Comparison of ENCODE assay signal across 8 cellular contexts in the genomic region with DNA sequence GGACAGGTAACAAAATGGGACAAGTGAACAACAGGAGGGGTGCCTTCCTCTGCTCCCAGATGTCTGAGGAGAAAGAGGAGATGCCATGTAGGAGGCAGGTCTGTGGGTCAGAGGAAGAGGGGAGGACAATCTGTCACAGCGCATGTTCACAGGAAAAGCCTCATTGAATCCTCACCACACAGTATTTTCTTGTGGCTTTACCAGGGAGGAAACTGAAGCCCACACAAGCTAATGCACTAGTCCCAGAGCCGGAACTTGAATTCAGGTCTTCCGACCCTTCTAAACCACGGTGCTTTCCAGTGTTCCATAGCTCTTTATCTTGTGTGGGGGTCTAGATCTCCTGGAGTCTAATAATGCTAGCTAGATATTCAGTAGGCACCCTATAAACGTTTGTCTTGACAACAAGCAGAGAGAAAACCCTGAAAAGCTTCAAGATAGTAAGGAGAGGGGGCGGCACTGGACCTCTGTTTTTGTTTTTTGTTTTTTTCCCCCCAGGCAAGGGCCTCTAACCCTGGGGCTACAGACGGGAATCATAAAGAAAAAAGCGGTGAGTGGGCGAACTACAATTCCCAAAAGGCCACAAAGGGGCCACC. TPM values are rescaled to one million over a fixed set of nuclear protein-coding genes. Genes with fewer than 3 reads are reported as not detected.
A peak's percentile ranks its signal among the peaks of the same experiment; 100 is the strongest.
DNase-seq lines count a peak whose midpoint lies in the region; ATAC-seq and TF ChIP-seq lines count a peak whose summit lies in the region.

No MANE protein-coding gene starts in this region.

- peaks cover 35 to 59% (median 52%) of the 10 kb centered on the region in 11 experiments for H3K27me3 ChIP-seq in BLaER1 treated with 17β-estradiol and CSF1 and Interleukin-3, amounts not matched to agents 10 nM and 100 nM
- H3K27me3 ChIP-seq in endodermal cell (ENCODE audit: control insufficient read depth, insufficient read depth, low read length, poor library complexity, severe bottlenecking), result peaks cover 40% of the 10 kb centered on the region

- WGBS in endodermal cell (ENCODE audit: insufficient coverage in 1 of 2, insufficient read length in 1 of 2), 2 experiments, result 22 to 25% methylated on average over 7 to 9 of the region's 9 CpGs

- peak overlapping the region; percentile 79 to 89 (median 86); a peak in 21 of 22 replicates for H3K9ac ChIP-seq in BLaER1 treated with 17β-estradiol and CSF1 and Interleukin-3, amounts not matched to agents 10 nM and 100 nM
- H3K9ac ChIP-seq in endodermal cell (ENCODE audit: extremely low read depth, low read length, poor library complexity, severe bottlenecking), result peak overlapping the region; percentile 91

- peaks cover 29 to 37% (median 35%) of the 10 kb centered on the region in 11 experiments for H3K36me3 ChIP-seq in BLaER1 treated with 17β-estradiol and CSF1 and Interleukin-3, amounts not matched to agents 10 nM and 100 nM
- H3K36me3 ChIP-seq in endodermal cell (ENCODE audit: control insufficient read depth, insufficient read depth, low read length), result peaks cover 34% of the 10 kb centered on the region

- H3K4me2 ChIP-seq in BLaER1 treated with 17β-estradiol and CSF1 and Interleukin-3, amounts not matched to agents 10 nM and 100 nM, result peak overlapping the region; percentile 97 to 100 (median 99)

- peaks cover 33% of the 10 kb centered on the region for H3K36me3 Mint-ChIP-seq in endodermal cell (ENCODE audit: low read depth)

- H3K4me1 Mint-ChIP-seq in endodermal cell, result peaks cover 24% of the 10 kb centered on the region

- peaks cover 41% of the 10 kb centered on the region for H3K27me3 Mint-ChIP-seq in endodermal cell (ENCODE audit: insufficient read depth)

- peak overlapping the region; percentile 60 to 95 (median 80) for H3K4me3 ChIP-seq in BLaER1 treated with 17β-estradiol and CSF1 and Interleukin-3, amounts not matched to agents 10 nM and 100 nM
- H3K4me3 ChIP-seq in endodermal cell (ENCODE audit: low read length) (peak overlapping the region; percentile 89), retinal pigment epithelial cell (ENCODE audit: low read length) (peak overlapping the region; percentile 90)

- peaks cover 5 to 62% (median 45%) of the 10 kb centered on the region in 11 experiments; a peak in 21 of 22 replicates for H4K20me1 ChIP-seq in BLaER1 treated with 17β-estradiol and CSF1 and Interleukin-3, amounts not matched to agents 10 nM and 100 nM

- peak; percentile 36 for TF ChIP-seq CTCF in endodermal cell (conservative IDR thresholded peaks at IDR 0.05)
- TF ChIP-seq CTCF in retinal pigment epithelial cell (conservative IDR thresholded peaks at IDR 0.05; ENCODE audit: low read depth, low read length), result peak; percentile 4

- no peaks in the 10 kb centered on the region for H3K9me3 Mint-ChIP-seq in endodermal cell

- ATAC-seq in GM21529 (IDR thresholded peaks at IDR 0.05; ENCODE audit: unreplicated experiment) (peak; percentile 9), HG03439 (IDR thresholded peaks at IDR 0.05; ENCODE audit: unreplicated experiment) (no peak)

- H3K27ac ChIP-seq in BLaER1 treated with 17β-estradiol and CSF1 and Interleukin-3, amounts not matched to agents 10 nM and 100 nM, result peak overlapping the region; percentile 75 to 87 (median 83); a peak in 21 of 22 replicates
- H3K27ac ChIP-seq in endodermal cell (ENCODE audit: low read depth, low read length), result no peak overlapping the region

- DNase-seq in RPMI7951 (ENCODE audit: low read depth) (peak; percentile 41), endodermal cell (no peak), retinal pigment epithelial cell (ENCODE audit: low read depth) (no peak), NCI-H510A (lab: John Stamatoyannopoulos, UW) (no peak), amniotic stem cell (lab: John Stamatoyannopoulos, UW) (no peak)

- H3K4me3 Mint-ChIP-seq in endodermal cell, result peak overlapping the region; percentile 98

- peaks cover 66 to 94% (median 90%) of the 10 kb centered on the region in 10 experiments for H3K4me1 ChIP-seq in BLaER1 treated with 17β-estradiol and CSF1 and Interleukin-3, amounts not matched to agents 10 nM and 100 nM
- peaks cover 10% of the 10 kb centered on the region for H3K4me1 ChIP-seq in endodermal cell (ENCODE audit: control insufficient read depth, insufficient read depth, low read length)

- H3K27ac Mint-ChIP-seq in endodermal cell, result peak overlapping the region; percentile 100

- no peaks in the 10 kb centered on the region for H3K9me3 ChIP-seq in BLaER1 treated with 17β-estradiol and CSF1 and Interleukin-3, amounts not matched to agents 10 nM and 100 nM (replicated peaks in 1 of 11)
- H3K9me3 ChIP-seq in endodermal cell (ENCODE audit: control insufficient read depth, low read length), result no peaks in the 10 kb centered on the region

RNA-seq across cellular contexts. Expression of a gene that starts 0.4 kb away (rescaled TPM):
- 89.3 and 108 TPM in 2 replicates for total RNA-seq in RPMI7951 (2014; rRNA removed; shearing (Covaris generic))
- 100 to 1,000 TPM in 1 of 2 donors, 10 to 100 TPM in 1; 76.7 to 134 TPM for total RNA-seq in endodermal cell
- polyA plus RNA-seq in endodermal cell (2013, experiment 1 of 2), result 141 TPM
- 96.2 TPM for polyA plus RNA-seq in endodermal cell (2013, experiment 2 of 2)

RNA-seq across cellular contexts. Expression of a gene that starts 12.5 kb away (rescaled TPM):
- 1.7 and 4.1 TPM in 2 replicates for total RNA-seq in RPMI7951 (2014; rRNA removed; shearing (Covaris generic))
- 1 to 10 TPM in 1 of 2 donors, under 1 TPM in 1; 0.31 to 1.1 TPM for total RNA-seq in endodermal cell
- polyA plus RNA-seq in endodermal cell (2013, experiment 1 of 2), result 7.8 TPM
- 6.4 TPM for polyA plus RNA-seq in endodermal cell (2013, experiment 2 of 2)

RNA-seq across cellular contexts. Expression of a gene that starts 21.9 kb away (rescaled TPM):
- total RNA-seq in RPMI7951 (2014; rRNA removed; shearing (Covaris generic)), result 0.84 TPM in 1 of 2 replicates, not detected in the other
- total RNA-seq in endodermal cell, result 1 to 10 TPM; 5.9 to 6.8 TPM
- polyA plus RNA-seq in endodermal cell (2013, experiment 1 of 2), result 2.5 TPM
- polyA plus RNA-seq in endodermal cell (2013, experiment 2 of 2), result 1.9 TPM
